8 cellular contexts compared by ENCODE assay signal in the genomic region with DNA sequence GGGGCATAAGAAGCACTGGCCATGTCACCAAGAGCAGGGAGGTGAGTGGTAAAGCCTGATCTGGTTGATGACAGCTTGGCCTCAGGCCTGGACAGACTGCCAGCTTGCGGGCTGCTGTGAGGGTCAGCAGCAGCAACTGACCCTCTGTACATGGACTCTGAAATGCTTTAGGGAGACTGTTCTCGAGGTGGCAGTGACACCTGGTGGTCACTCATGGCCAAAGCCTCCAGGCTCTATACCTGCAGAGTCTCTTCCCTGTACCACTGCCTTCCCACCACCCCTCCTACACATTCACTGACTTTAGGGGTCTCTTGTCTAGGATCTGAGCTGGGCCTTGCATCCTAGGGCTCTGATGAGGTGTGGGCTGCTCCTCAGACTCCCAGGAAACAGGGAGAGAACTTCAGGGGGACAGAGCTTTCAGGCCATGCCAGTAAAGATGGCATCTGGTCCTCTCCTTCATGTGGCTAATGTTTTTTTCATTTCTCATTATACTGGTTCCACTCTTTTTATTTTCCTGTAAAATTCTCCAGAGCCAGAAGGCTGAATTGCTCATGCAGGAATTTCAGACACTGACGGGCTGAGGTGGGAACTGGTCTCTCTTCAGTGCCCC. TPM values are rescaled to one million over a fixed set of nuclear protein-coding genes. Genes with fewer than 3 reads are reported as not detected.
DNase-seq lines count a peak whose midpoint lies in the region; ATAC-seq and TF ChIP-seq lines count a peak whose summit lies in the region.

No MANE protein-coding gene starts in this region.

- no peak overlapping the region for H3K4me3 ChIP-seq in epithelial cell of proximal tubule (ENCODE audit: low read depth, low read length)

- peak; percentile 75 for ATAC-seq in HG03095 (IDR thresholded peaks at IDR 0.05; ENCODE audit: unreplicated experiment)
- ATAC-seq in GM18870 (IDR thresholded peaks at IDR 0.05; ENCODE audit: unreplicated experiment), result no peak

- DNase-seq in ACHN, result peak; percentile 62
- DNase-seq in SK-N-DZ (ENCODE audit: low spot score), result peak; percentile 62
- no peak for DNase-seq in epithelial cell of proximal tubule (ENCODE audit: low read depth)
- peak; percentile 59 for DNase-seq in mucosa of gallbladder (ENCODE audit: low spot score)
- DNase-seq in NCI-H2107 (lab: John Stamatoyannopoulos, UW), result no peak

- in situ Hi-C loops in ACHN (cut with HindIII; ENCODE audit: low pct_ligation_motif_present, low pct_unique_long_range_greater_than_20kb, low sequenced_read_pairs), result no loop called here

- TF ChIP-seq CTCF in GM12874 (IDR thresholded peaks at IDR 0.05; ENCODE audit: insufficient read depth, low read depth, low read length) (peak; percentile 87), epithelial cell of proximal tubule (conservative IDR thresholded peaks at IDR 0.05; ENCODE audit: low read depth, low read length) (peak; percentile 94)

RNA-seq across cellular contexts. Expression of a gene that starts 17.2 kb away (rescaled TPM):
- polyA plus RNA-seq in SK-N-DZ (2014; cell fraction: cytosol; rRNA removed), result not detected in 2 replicates
- not detected in 2 replicates for polyA plus RNA-seq in SK-N-DZ (2014; cell fraction: nucleus; rRNA removed)
- total RNA-seq in epithelial cell of proximal tubule (0.22 and 0.35 TPM in 2 replicates), mucosa of gallbladder (3.7 TPM)

Comparison
In these comparisons a context has a peak if more than half of its experiments do, and no peak if none do; other contexts are left out.
1. DNase-seq: peak in ACHN (single experiment), SK-N-DZ (single experiment) and mucosa of gallbladder (single experiment); none in epithelial cell of proximal tubule (single experiment) and NCI-H2107 (single experiment).